ENCODE assay signal across 1 cellular context in genomic region chr12:11171145-11171952, GRCh38.
TF ChIP-seq lines count a peak whose summit lies in the region.

TSS of gene SMIM10L1 (plus strand) at chr12:11171194. CDS start at chr12:11171357, 163 bp downstream.

TF ChIP-seq in GM12878, 131 proteins besides CTCF, POLR2A, EP300 and RAD21 (continued from another document and continues in another):
- TF ChIP-seq E2F4 (IDR thresholded peaks at IDR 0.05; ENCODE audit: low read depth, low read length), result 0 out of 2 replicates have a peak, but pooled peaks have one; percentile 19
- no peak for TF ChIP-seq MYC (IDR thresholded peaks at IDR 0.05; ENCODE audit: insufficient read depth, insufficient read length, insufficient replicate concordance, low read length, severe bottlenecking)
- TF ChIP-seq FOXK2 (IDR thresholded peaks at IDR 0.05), result no peak
- peak; percentile 65; the same call in 1 of the 2 replicates for TF ChIP-seq RB1 (IDR thresholded peaks at IDR 0.05; ENCODE audit: borderline replicate concordance)
- TF ChIP-seq SREBF2 (IDR thresholded peaks at IDR 0.05; ENCODE audit: low read length), result no peak
- peak; percentile 46; the same call in 1 of the 2 replicates for TF ChIP-seq MYB (IDR thresholded peaks at IDR 0.05; ENCODE audit: borderline replicate concordance, low read depth, low read length)
- TF ChIP-seq POLR2AphosphoS5 (IDR thresholded peaks at IDR 0.05; ENCODE audit: low read length), result peak; percentile 90
- peak; percentile 96 for TF ChIP-seq LARP7 (IDR thresholded peaks at IDR 0.05)
- peak; percentile 83 for TF ChIP-seq CBX5 (IDR thresholded peaks at IDR 0.05; ENCODE audit: low read depth)
- TF ChIP-seq ZBED1 (IDR thresholded peaks at IDR 0.05; ENCODE audit: borderline replicate concordance), result peak; percentile 52; the same call in 1 of the 2 replicates
- TF ChIP-seq USF2 (IDR thresholded peaks at IDR 0.05; ENCODE audit: borderline replicate concordance, low read depth, low read length), result no peak
- TF ChIP-seq RBBP5 (conservative IDR thresholded peaks at IDR 0.05), result no peak
- TF ChIP-seq SKIL (IDR thresholded peaks at IDR 0.05; ENCODE audit: low read depth, poor library complexity, severe bottlenecking), result no peak
- peak; percentile 81 for TF ChIP-seq IRF5 (IDR thresholded peaks at IDR 0.05; ENCODE audit: borderline replicate concordance)
- TF ChIP-seq KLF5 (IDR thresholded peaks at IDR 0.05; ENCODE audit: partially characterized antibody), result peak; percentile 74
- no peak for TF ChIP-seq HSF1 (IDR thresholded peaks at IDR 0.05; ENCODE audit: low read depth, low read length)
- TF ChIP-seq YY1 (IDR thresholded peaks at IDR 0.05; ENCODE audit: low read depth, low read length), result peak; percentile 98
- TF ChIP-seq EGR1 (IDR thresholded peaks at IDR 0.05; ENCODE audit: borderline replicate concordance in 1 of 2, low read depth in 2 of 2, low read length in 2 of 2), result 0 out of 3 replicates have a peak, but pooled peaks of 1 of the 2 experiments have one; percentile 10
- peak; percentile 78 for TF ChIP-seq TAF1 (IDR thresholded peaks at IDR 0.05; ENCODE audit: borderline replicate concordance, low read depth, low read length)
- no peak for TF ChIP-seq ATF2 (IDR thresholded peaks at IDR 0.05; ENCODE audit: low read length)
- TF ChIP-seq PBX3 (IDR thresholded peaks at IDR 0.05; ENCODE audit: insufficient replicate concordance, low read depth, low read length), result no peak
- TF ChIP-seq ZNF207 (IDR thresholded peaks at IDR 0.05; ENCODE audit: borderline replicate concordance), result peak; percentile 66
- TF ChIP-seq JUNB (IDR thresholded peaks at IDR 0.05), result no peak
- peak; percentile 49; the same call in 1 of the 2 replicates for TF ChIP-seq MLLT1 (IDR thresholded peaks at IDR 0.05)
- TF ChIP-seq ZNF217 (IDR thresholded peaks at IDR 0.05), result no peak
- no peak for TF ChIP-seq HDAC2 (IDR thresholded peaks at IDR 0.05)
- no peak for TF ChIP-seq PKNOX1 (IDR thresholded peaks at IDR 0.05)
- peak; percentile 77 for TF ChIP-seq IKZF1 (conservative IDR thresholded peaks at IDR 0.05)
- TF ChIP-seq ASH2L (IDR thresholded peaks at IDR 0.05; ENCODE audit: borderline replicate concordance, low read depth), result peak; percentile 97; the same call in 1 of the 2 replicates
- peak; percentile 100 for TF ChIP-seq CHD2 (IDR thresholded peaks at IDR 0.05; ENCODE audit: borderline replicate concordance, low read depth, low read length)
- TF ChIP-seq SMAD5 (IDR thresholded peaks at IDR 0.05; ENCODE audit: low read depth), result peak; percentile 76
- no peak for TF ChIP-seq ETV6 (conservative IDR thresholded peaks at IDR 0.05 in 1 of 2, IDR thresholded peaks at IDR 0.05 in 1 of 2; ENCODE audit: borderline replicate concordance in 1 of 2, low read depth in 1 of 2)
- TF ChIP-seq ZNF384 (IDR thresholded peaks at IDR 0.05; ENCODE audit: borderline replicate concordance, low read depth, low read length), result no peak
- no peak for TF ChIP-seq CEBPZ (IDR thresholded peaks at IDR 0.05; ENCODE audit: low read depth, low read length)
- no peak for TF ChIP-seq BCLAF1 (IDR thresholded peaks at IDR 0.05)
- TF ChIP-seq KDM1A (IDR thresholded peaks at IDR 0.05; ENCODE audit: borderline replicate concordance), result no peak
- no peak for TF ChIP-seq ATF3 (IDR thresholded peaks at IDR 0.05; ENCODE audit: borderline replicate concordance, extremely low read depth, low read depth, low read length)
